In genomic region chr7:100148225-100148558, GRCh38 we compare ENCODE assay signal across 8 cellular contexts. TPM values are rescaled to one million over a fixed set of nuclear protein-coding genes. Genes with fewer than 3 reads are reported as not detected.
A peak's percentile ranks its signal among the peaks of the same experiment; 100 is the strongest.
DNase-seq lines count a peak whose midpoint lies in the region; ATAC-seq and TF ChIP-seq lines count a peak whose summit lies in the region.

No MANE protein-coding gene starts in this region.

- peaks cover 29% of the 10 kb centered on the region for H3K36me3 Mint-ChIP-seq in activated naive CD4-positive, alpha-beta T cell treated with anti-CD3 and anti-CD28 coated beads, Interleukin-2, amount 10 ng/mL, durations not matched to agents 7 days and 5 days
- peaks cover 8% of the 10 kb centered on the region for H3K36me3 Mint-ChIP-seq in memory B cell

- DNase-seq in activated naive CD4-positive, alpha-beta T cell treated with anti-CD3 and anti-CD28 coated beads, Interleukin-2, amount 10 ng/mL, durations not matched to agents 7 days and 5 days = no peak
- no peak for DNase-seq in activated naive CD4-positive, alpha-beta T cell treated with anti-CD3 and anti-CD28 coated beads, Interleukin-2, amount 50 U/mL, for 16 hours
- DNase-seq in body of pancreas = no peak
- DNase-seq in memory B cell (ENCODE audit: low spot score in 2 of 2) = no peak
- DNase-seq in NCI-H2107 (lab: John Stamatoyannopoulos, UW) = no peak
- no peak for DNase-seq in SK-N-DZ (ENCODE audit: low spot score)
- no peak for DNase-seq in DMS53 (lab: John Stamatoyannopoulos, UW)

- peaks cover 42% of the 10 kb centered on the region for H3K4me1 Mint-ChIP-seq in activated naive CD4-positive, alpha-beta T cell treated with anti-CD3 and anti-CD28 coated beads, Interleukin-2, amount 10 ng/mL, durations not matched to agents 7 days and 5 days
- H3K4me1 Mint-ChIP-seq in memory B cell = peaks cover 21% of the 10 kb centered on the region

- no peaks in the 10 kb centered on the region for H3K9me3 Mint-ChIP-seq in activated naive CD4-positive, alpha-beta T cell treated with anti-CD3 and anti-CD28 coated beads, Interleukin-2, amount 10 ng/mL, durations not matched to agents 7 days and 5 days
- no peaks in the 10 kb centered on the region for H3K9me3 Mint-ChIP-seq in memory B cell

- CTCF ChIA-PET in activated naive CD4-positive, alpha-beta T cell treated with anti-CD3 and anti-CD28 coated beads, Interleukin-2, amount 10 ng/mL, durations not matched to agents 7 days and 5 days (lab: Charles Lee) = interaction anchor here (0.9 to 2.7 kb wide), 5 partner anchors 10 to 69 kb away, joined by 3 to 13 read pairs (median 9); partner anchors contain the start of gene GAL3ST4

- H3K4me3 Mint-ChIP-seq in activated naive CD4-positive, alpha-beta T cell treated with anti-CD3 and anti-CD28 coated beads, Interleukin-2, amount 10 ng/mL, durations not matched to agents 7 days and 5 days = peak overlapping the region; percentile 96
- H3K4me3 Mint-ChIP-seq in memory B cell = peak overlapping the region; percentile 98

- H3K36me3 ChIP-seq in body of pancreas (replicated peaks in 1 of 2; ENCODE audit: insufficient read depth in 1 of 2, low read depth in 2 of 2) (no peaks in the 10 kb centered on the region), urinary bladder (ENCODE audit: insufficient read depth) (no peaks in the 10 kb centered on the region)

- H3K9me3 ChIP-seq in body of pancreas = no peaks in the 10 kb centered on the region

- intact Hi-C loops in body of pancreas (cut with DNase I) = no loop called here

- peak overlapping the region; percentile 90 for H3K27ac Mint-ChIP-seq in activated naive CD4-positive, alpha-beta T cell treated with anti-CD3 and anti-CD28 coated beads, Interleukin-2, amount 10 ng/mL, durations not matched to agents 7 days and 5 days
- H3K27ac Mint-ChIP-seq in memory B cell = peak overlapping the region; percentile 95

- no peak for TF ChIP-seq CTCF in body of pancreas (IDR thresholded peaks at IDR 0.05)

- H3K27me3 ChIP-seq in body of pancreas = no peaks in the 10 kb centered on the region

- no peak for TF ChIP-seq POLR2A in body of pancreas (IDR thresholded peaks at IDR 0.05)

- H3K27ac ChIP-seq in body of pancreas = peak overlapping the region; percentile 32 to 87 (median 60)
- peak overlapping the region; percentile 44 for H3K27ac ChIP-seq in urinary bladder (ENCODE audit: low read depth)

- no peaks in the 10 kb centered on the region for H3K27me3 Mint-ChIP-seq in activated naive CD4-positive, alpha-beta T cell treated with anti-CD3 and anti-CD28 coated beads, Interleukin-2, amount 10 ng/mL, durations not matched to agents 7 days and 5 days
- no peaks in the 10 kb centered on the region for H3K27me3 Mint-ChIP-seq in memory B cell

- ATAC-seq in body of pancreas (no peak), memory B cell (ENCODE audit: low read depth) (peak; percentile 3)

- H3K4me3 ChIP-seq in body of pancreas = no peak overlapping the region
- peak overlapping the region; percentile 27 for H3K4me3 ChIP-seq in urinary bladder (ENCODE audit: low read depth, low read length)

- H3K4me1 ChIP-seq in body of pancreas (peaks cover 17% of the 10 kb centered on the region), urinary bladder (ENCODE audit: insufficient read depth) (no peaks in the 10 kb centered on the region)

- WGBS in body of pancreas, 2 donors = 6 to 9% methylated on average over 14 of the region's 14 CpGs
- WGBS in urinary bladder = 11% methylated on average over 14 of the region's 14 CpGs

RNA-seq across cellular contexts. Expression of gene LAMTOR4, which starts 0.5 kb away (rescaled TPM):
- total RNA-seq in body of pancreas = 100 to 1,000 TPM in 1 of 2 donors, 10 to 100 TPM in 1; 86.1 to 119 TPM
- 36.3 TPM for total RNA-seq in urinary bladder
- polyA plus RNA-seq in urinary bladder = 251 TPM
- 174 and 196 TPM in 2 replicates for polyA plus RNA-seq in SK-N-DZ (2014; cell fraction: cytosol; rRNA removed)
- 200 and 237 TPM in 2 replicates for polyA plus RNA-seq in SK-N-DZ (2014; cell fraction: nucleus; rRNA removed)

RNA-seq across cellular contexts. Expression of gene TRAPPC14, which starts 10.3 kb away (rescaled TPM):
- total RNA-seq in body of pancreas = 10 to 100 TPM in 1 of 2 donors, 1 to 10 TPM in 1; 7.3 to 27.7 TPM
- total RNA-seq in urinary bladder = 5.4 TPM
- 11.6 TPM for polyA plus RNA-seq in urinary bladder
- 9.0 and 9.4 TPM in 2 replicates for polyA plus RNA-seq in SK-N-DZ (2014; cell fraction: cytosol; rRNA removed)
- 47.1 and 58.1 TPM in 2 replicates for polyA plus RNA-seq in SK-N-DZ (2014; cell fraction: nucleus; rRNA removed)

RNA-seq across cellular contexts. Expression of gene GAL3ST4, which starts 20.2 kb away (rescaled TPM):
- total RNA-seq in body of pancreas (under 1 TPM in 1 of 2 donors, not detected in 1; 0.26 TPM), urinary bladder (6.5 TPM)
- 9.8 TPM for polyA plus RNA-seq in urinary bladder
- polyA plus RNA-seq in SK-N-DZ (2014; cell fraction: cytosol; rRNA removed) = 5.6 and 6.3 TPM in 2 replicates
- 18.9 and 32.3 TPM in 2 replicates for polyA plus RNA-seq in SK-N-DZ (2014; cell fraction: nucleus; rRNA removed)

RNA-seq across cellular contexts. Expression of gene MBLAC1, which starts 21.4 kb away (rescaled TPM):
- total RNA-seq in body of pancreas (1 to 10 TPM; 2.1 to 5.3 TPM), urinary bladder (1.3 TPM)
- polyA plus RNA-seq in urinary bladder = 4.7 TPM
- polyA plus RNA-seq in SK-N-DZ (2014; cell fraction: cytosol; rRNA removed) = 0.54 and 3.1 TPM in 2 replicates
- polyA plus RNA-seq in SK-N-DZ (2014; cell fraction: nucleus; rRNA removed) = 0.84 and 4.4 TPM in 2 replicates

RNA-seq across cellular contexts. Expression of gene CNPY4, which starts 28.8 kb away (rescaled TPM):
- 1 to 10 TPM in 1 of 2 donors, under 1 TPM in 1; 0.99 to 2.3 TPM for total RNA-seq in body of pancreas
- total RNA-seq in urinary bladder = 34.5 TPM
- 26.1 TPM for polyA plus RNA-seq in urinary bladder
- 21.9 and 22.6 TPM in 2 replicates for polyA plus RNA-seq in SK-N-DZ (2014; cell fraction: cytosol; rRNA removed)
- polyA plus RNA-seq in SK-N-DZ (2014; cell fraction: nucleus; rRNA removed) = 12.4 and 22.5 TPM in 2 replicates
